In genomic region chr2:217851191-217852020, GRCh38 we compare ENCODE assay signal across 11 cellular contexts.
DNase-seq lines count a peak whose midpoint lies in the region; ATAC-seq and TF ChIP-seq lines count a peak whose summit lies in the region.
"Had no signal": no experiment of that assay in that cellular context is flagged by ENCODE, and none has a peak within 500 bp of the region (broad histone marks: within the 10 kb centered on the region; RNA-seq: fewer than 3 reads in every experiment).

No MANE protein-coding gene starts in this region.

- no peaks in the 10 kb centered on the region for H3K9me3 ChIP-seq in naive thymus-derived CD4-positive, alpha-beta T cell (ENCODE audit: control insufficient read depth in 2 of 3, low read length in 3 of 3)

- H3K27ac Mint-ChIP-seq in naive thymus-derived CD4-positive, alpha-beta T cell: no peak overlapping the region
- H3K27ac Mint-ChIP-seq: activated CD8-positive, alpha-beta T cell treated with anti-CD3 and anti-CD28 coated beads for 36 hours had no signal

- H3K27me3 ChIP-seq in naive thymus-derived CD4-positive, alpha-beta T cell (ENCODE audit: control insufficient read depth in 2 of 2, insufficient read depth in 2 of 2, low read length in 2 of 2): no peaks in the 10 kb centered on the region
- H3K27me3 ChIP-seq: dorsolateral prefrontal cortex had no signal

- CTCF ChIA-PET in naive thymus-derived CD4-positive, alpha-beta T cell (lab: Charles Lee): no interaction called here

- H3K36me3 ChIP-seq in naive thymus-derived CD4-positive, alpha-beta T cell (ENCODE audit: control insufficient read depth in 2 of 3, insufficient read depth in 3 of 3, low read length in 3 of 3): no peaks in the 10 kb centered on the region

- POLR2A ChIA-PET in naive thymus-derived CD4-positive, alpha-beta T cell (lab: Charles Lee): no interaction called here

- intact Hi-C loops in naive thymus-derived CD4-positive, alpha-beta T cell (cut with micrococcal nuclease): no loop called here

- no peaks in the 10 kb centered on the region for H3K9me3 Mint-ChIP-seq in naive thymus-derived CD4-positive, alpha-beta T cell
- H3K9me3 Mint-ChIP-seq: activated CD8-positive, alpha-beta T cell treated with anti-CD3 and anti-CD28 coated beads for 36 hours had no signal

- no peaks in the 10 kb centered on the region for H3K36me3 Mint-ChIP-seq in naive thymus-derived CD4-positive, alpha-beta T cell

- DNase-seq in AG09309 (ENCODE audit: low read depth): peak; percentile 69
- peak; percentile 83 for DNase-seq in NOMO-1 treated with DMSO at 0.1 percent for 48 hours (lab: John Stamatoyannopoulos, UW; ENCODE audit: unreplicated experiment)
- DNase-seq in fibroblast of gingiva (ENCODE audit: low read depth): peak; percentile 93
- DNase-seq in naive thymus-derived CD4-positive, alpha-beta T cell: no peak
- DNase-seq in GM13977 (ENCODE audit: low spot score): no peak
- DNase-seq in cerebellar cortex (ENCODE audit: low spot score): no peak
- DNase-seq in stimulated activated CD4-positive, alpha-beta T cell treated with anti-CD3 and anti-CD28 coated beads, Interleukin-2, amount 100 ng/mL, for 24 hours: no peak
- DNase-seq: activated CD8-positive, alpha-beta T cell treated with anti-CD3 and anti-CD28 coated beads for 36 hours; dorsolateral prefrontal cortex; KG1 had no signal

- H3K4me3 ChIP-seq in AG09309 (ENCODE audit: control insufficient read depth, low read depth, low read length): no peak overlapping the region
- H3K4me3 ChIP-seq in naive thymus-derived CD4-positive, alpha-beta T cell (ENCODE audit: low read length): no peak overlapping the region

- H3K4me1 ChIP-seq in naive thymus-derived CD4-positive, alpha-beta T cell (ENCODE audit: control insufficient read depth in 2 of 2, insufficient read depth in 2 of 2, low read length in 2 of 2): no peaks in the 10 kb centered on the region

- in situ Hi-C loops in GM13977 (cut with MboI; ENCODE audit: low pct_unique_long_range_greater_than_20kb, low sequenced_read_pairs, unreplicated experiment): no loop called here

- no peak overlapping the region for H3K4me3 Mint-ChIP-seq in naive thymus-derived CD4-positive, alpha-beta T cell
- H3K4me3 Mint-ChIP-seq: activated CD8-positive, alpha-beta T cell treated with anti-CD3 and anti-CD28 coated beads for 36 hours had no signal

- TF ChIP-seq CTCF in AG09309 (IDR thresholded peaks at IDR 0.05; ENCODE audit: control insufficient read depth, insufficient read depth, low read depth, low read length, missing control alignments) (no peak), GM13977 (IDR thresholded peaks at IDR 0.05; ENCODE audit: extremely low read depth, insufficient read depth, missing control alignments) (no peak)

- H3K4me1 Mint-ChIP-seq in naive thymus-derived CD4-positive, alpha-beta T cell: peaks cover 0 to 3% (median 0%) of the 10 kb centered on the region in 7 donors

- H3K27ac ChIP-seq in naive thymus-derived CD4-positive, alpha-beta T cell (ENCODE audit: low read depth, low read length): no peak overlapping the region

- peaks cover 0 to 14% (median 5%) of the 10 kb centered on the region in 5 donors for H3K27me3 Mint-ChIP-seq in naive thymus-derived CD4-positive, alpha-beta T cell
- H3K27me3 Mint-ChIP-seq: activated CD8-positive, alpha-beta T cell treated with anti-CD3 and anti-CD28 coated beads for 36 hours had no signal

- peak; percentile 55 for ATAC-seq in naive thymus-derived CD4-positive, alpha-beta T cell
- ATAC-seq in GM21447 (IDR thresholded peaks at IDR 0.05; ENCODE audit: unreplicated experiment): no peak
- ATAC-seq: activated CD8-positive, alpha-beta T cell treated with anti-CD3 and anti-CD28 coated beads for 36 hours had no signal

Comparison
In these comparisons a context has a peak if more than half of its experiments do, and no peak if none do; other contexts are left out.
1. DNase-seq: peak in AG09309 (single experiment), NOMO-1 treated with DMSO at 0.1 percent for 48 hours (single experiment) and fibroblast of gingiva (single experiment); none in naive thymus-derived CD4-positive, alpha-beta T cell (0 of 9), GM13977 (single experiment), cerebellar cortex (single experiment) and stimulated activated CD4-positive, alpha-beta T cell treated with anti-CD3 and anti-CD28 coated beads, Interleukin-2, amount 100 ng/mL, for 24 hours (0 of 2).